Comparison of ENCODE assay signal across 15 cellular contexts in genomic region chr17:41628073-41628370, GRCh38. TPM values are rescaled to one million over a fixed set of nuclear protein-coding genes. Genes with fewer than 3 reads are reported as not detected.
DNase-seq lines count a peak whose midpoint lies in the region; ATAC-seq, FAIRE-seq and TF ChIP-seq lines count a peak whose summit lies in the region.
"Not testable (repeated sequence)": the region's sequence is repeated elsewhere in the genome, so short reads cannot be mapped to it uniquely, and the experiment has no call there.
"Had no signal": no experiment of that assay in that cellular context is flagged by ENCODE, and none has a peak within 500 bp of the region (broad histone marks: within the 10 kb centered on the region; RNA-seq: fewer than 3 reads in every experiment).

No MANE protein-coding gene starts in this region.

- H3K4me1 ChIP-seq in mammary epithelial cell (ENCODE audit: insufficient read depth, low read length), result peaks cover 32% of the 10 kb centered on the region
- not testable (repeated sequence) for H3K4me1 ChIP-seq in foreskin keratinocyte; HepG2 (ENCODE audit: insufficient read depth, low read length); neuronal stem cell (ENCODE audit: control insufficient read depth in 2 of 2, insufficient read depth in 1 of 2, low read depth in 1 of 2, low read length in 2 of 2); prostate gland (replicated peaks)

- H3K36me3 Mint-ChIP-seq in type B pancreatic cell, result not testable (repeated sequence)

- H3K4me1 Mint-ChIP-seq in type B pancreatic cell (ENCODE audit: unreplicated experiment), result peaks cover 14% of the 10 kb centered on the region

- H4K8ac ChIP-seq in neuronal stem cell (ENCODE audit: low read depth, low read length), result not testable (repeated sequence)

- in situ Hi-C loops in mammary epithelial cell (cut with MboI; ENCODE audit: low sequenced_read_pairs in 2 of 2); HepG2 (cut with HindIII; ENCODE audit: extremely low pct_ligation_motif_present, low pct_unique_long_range_greater_than_20kb): not testable (repeated sequence)

- CTCF ChIA-PET in mammary epithelial cell (lab: Charles Lee; ENCODE audit: low non-redundant PET); HepG2 (lab: Yijun Ruan, JAX; ENCODE audit: low intra/inter-chr PET ratio, low total read pairs): not testable (repeated sequence)

- H2BK15ac ChIP-seq in neuronal stem cell (ENCODE audit: low read length), result peak overlapping the region; percentile 67

- ATAC-seq in foreskin keratinocyte, result not testable (repeated sequence)
- ATAC-seq in HepG2, result peak; percentile 18; the same call in 2 of the 3 replicates

- not testable (repeated sequence) for H2AFZ ChIP-seq in mammary epithelial cell (ENCODE audit: low read depth, low read length); HepG2 (ENCODE audit: low read length); neuronal stem cell (ENCODE audit: low read length)

- not testable (repeated sequence) for TF ChIP-seq POLR2A in HepG2 (IDR thresholded peaks at IDR 0.05; ENCODE audit: insufficient read depth in 1 of 2, low read depth in 2 of 2, low read length in 2 of 2); prostate gland (IDR thresholded peaks at IDR 0.05)

- H3K27ac Mint-ChIP-seq in type B pancreatic cell, result peak overlapping the region; percentile 67

- peak overlapping the region; percentile 64 for H3K27ac ChIP-seq in mammary epithelial cell (ENCODE audit: insufficient read depth, low read depth, low read length)
- peak overlapping the region; percentile 97 for H3K27ac ChIP-seq in foreskin keratinocyte
- not testable (repeated sequence) for H3K27ac ChIP-seq in HepG2 (ENCODE audit: extremely low read length, insufficient read depth, low read length); neuronal stem cell (replicated peaks; ENCODE audit: low read length)
- H3K27ac ChIP-seq in prostate gland, result peak overlapping the region; percentile 30 to 55

- H3K9ac ChIP-seq in mammary epithelial cell (ENCODE audit: insufficient read depth, low read length); HepG2 (ENCODE audit: insufficient read depth, low read depth, low read length): not testable (repeated sequence)
- H3K9ac ChIP-seq in neuronal stem cell (ENCODE audit: low read depth, low read length, poor library complexity), result peak overlapping the region; percentile 77

- H3K14ac ChIP-seq in neuronal stem cell (ENCODE audit: low read length), result peak overlapping the region; percentile 38

- H3K9me3 ChIP-seq in mammary epithelial cell (replicated peaks; ENCODE audit: insufficient read depth, low read length); HepG2 (ENCODE audit: low read length); neuronal stem cell (replicated peaks in 1 of 2; ENCODE audit: control insufficient read depth in 2 of 2, insufficient read depth in 1 of 2, low read depth in 1 of 2, low read length in 2 of 2); prostate gland: not testable (repeated sequence)

- TF ChIP-seq EP300 in HepG2 (IDR thresholded peaks at IDR 0.05; ENCODE audit: low read depth in 2 of 2, low read length in 2 of 2); HepG2 (CRISPR knock-in tag; IDR thresholded peaks at IDR 0.05; ENCODE audit: borderline replicate concordance): not testable (repeated sequence)

- peak overlapping the region; percentile 80 for H3K18ac ChIP-seq in neuronal stem cell (ENCODE audit: low read length)

- H3K27me3 Mint-ChIP-seq in type B pancreatic cell, result not testable (repeated sequence)

- not testable (repeated sequence) for DNase-seq in mammary epithelial cell; foreskin keratinocyte; HepG2 (ENCODE audit: low spot score); neuronal stem cell (ENCODE audit: low spot score); prostate gland (ENCODE audit: low spot score); type B pancreatic cell (ENCODE audit: extremely low spot score, unreplicated experiment)

- H3K79me1 ChIP-seq in neuronal stem cell (ENCODE audit: low read depth, low read length), result not testable (repeated sequence)

- H3K23ac ChIP-seq in neuronal stem cell (ENCODE audit: low read depth, low read length, poor library complexity), result peak overlapping the region; percentile 85

- H2BK12ac ChIP-seq in neuronal stem cell (ENCODE audit: low read length), result not testable (repeated sequence)

- POLR2A ChIA-PET in HepG2 (lab: Yijun Ruan, JAX), result not testable (repeated sequence)

- not testable (repeated sequence) for FAIRE-seq in HepG2 (lab: Jason Lieb, UNC)

- not testable (repeated sequence) for BruUV-seq in mammary epithelial cell (replicated peaks; lab: Mats Ljungman, UMichigan); HepG2 (replicated peaks; lab: Mats Ljungman, UMichigan)

- H3K4me3 ChIP-seq in mammary epithelial cell (replicated peaks in 1 of 3; ENCODE audit: insufficient read depth in 1 of 3, low read depth in 2 of 3, low read length in 3 of 3); HepG2 (replicated peaks in 1 of 3; ENCODE audit: insufficient read depth in 1 of 3, low read depth in 2 of 3, low read length in 3 of 3); neuronal stem cell (ENCODE audit: low read length in 2 of 2); prostate gland: not testable (repeated sequence)

- H3K9me3 Mint-ChIP-seq in type B pancreatic cell, result not testable (repeated sequence)

- dilution Hi-C loops in mammary epithelial cell (cut with HindIII; ENCODE audit: low sequenced_read_pairs), result loop anchor here (5.0 kb wide), 1 partner anchor 41 kb away; the partner anchor contains the start of gene KRT14

- not testable (repeated sequence) for TF ChIP-seq RAD21 in HepG2 (CRISPR knock-in tag; IDR thresholded peaks at IDR 0.05)

- H2BK5ac ChIP-seq in neuronal stem cell (ENCODE audit: low read length), result peak overlapping the region; percentile 24

- intact Hi-C loops in mammary epithelial cell (cut with micrococcal nuclease); HepG2 (cut with micrococcal nuclease; ENCODE audit: unreplicated experiment); prostate gland (cut with DNase I): not testable (repeated sequence)

- peaks cover 13% of the 10 kb centered on the region for H3K79me2 ChIP-seq in mammary epithelial cell (ENCODE audit: insufficient read depth, low read length)
- not testable (repeated sequence) for H3K79me2 ChIP-seq in HepG2 (ENCODE audit: insufficient read depth, low read length)

- not testable (repeated sequence) for H3K36me3 ChIP-seq in mammary epithelial cell (ENCODE audit: insufficient read depth, low read length); HepG2 (replicated peaks in 1 of 2; ENCODE audit: control insufficient read depth in 1 of 2, insufficient read depth in 2 of 2, low read length in 2 of 2); neuronal stem cell (replicated peaks in 1 of 2; ENCODE audit: control insufficient read depth in 2 of 2, insufficient read depth in 2 of 2, low read length in 2 of 2); prostate gland

- H3K27me3 ChIP-seq in mammary epithelial cell (ENCODE audit: insufficient read depth, low read length); foreskin keratinocyte; neuronal stem cell (ENCODE audit: control insufficient read depth in 3 of 3, insufficient read depth in 3 of 3, low read depth in 1 of 3, low read length in 3 of 3); prostate gland (replicated peaks; ENCODE audit: insufficient read depth): not testable (repeated sequence)
- peaks cover 8 to 41% of the 10 kb centered on the region in 2 experiments; a peak in 4 of 5 replicates for H3K27me3 ChIP-seq in HepG2 (ENCODE audit: control insufficient read depth in 1 of 2, insufficient read depth in 2 of 2, low read length in 2 of 2)

- not testable (repeated sequence) for H4K91ac ChIP-seq in neuronal stem cell (ENCODE audit: low read depth, low read length, poor library complexity)

- not testable (repeated sequence) for H3K4me2 ChIP-seq in mammary epithelial cell (ENCODE audit: insufficient read depth, low read depth, low read length); HepG2 (ENCODE audit: low read depth, low read length); neuronal stem cell (ENCODE audit: insufficient read depth, low read length, poor library complexity, severe bottlenecking)

- peak overlapping the region; percentile 84 for H2AK5ac ChIP-seq in neuronal stem cell (ENCODE audit: low read depth, low read length)

- WGBS in mammary epithelial cell (ENCODE audit: low coverage, missing lambda C conversion rate), result 91% methylated on average over 1 of the region's 1 CpG
- WGBS in HepG2 (ENCODE audit: low lambda C conversion rate), result no CpG with 5 or more reads among the region's 1 CpG
- no CpG with 5 or more reads among the region's 1 CpG for WGBS in neuronal stem cell (ENCODE audit: extremely low coverage in 2 of 2, insufficient read length in 2 of 2, insufficient replicate concordance in 1 of 2), 2 donors
- WGBS in prostate gland, result 83% methylated on average over 1 of the region's 1 CpG

- H3K4me3 Mint-ChIP-seq in type B pancreatic cell, result not testable (repeated sequence)

- peak overlapping the region; percentile 93 for H3K4ac ChIP-seq in neuronal stem cell (ENCODE audit: low read length)

- TF ChIP-seq CTCF in mammary epithelial cell (conservative IDR thresholded peaks at IDR 0.05 in 1 of 2, IDR thresholded peaks at IDR 0.05 in 1 of 2; ENCODE audit: extremely low read depth in 1 of 2, insufficient read depth in 1 of 2, low read depth in 1 of 2, low read length in 2 of 2); foreskin keratinocyte (conservative IDR thresholded peaks at IDR 0.05); HepG2 (CRISPR knock-in tag; IDR thresholded peaks at IDR 0.05); prostate gland (IDR thresholded peaks at IDR 0.05); type B pancreatic cell (conservative IDR thresholded peaks at IDR 0.05): not testable (repeated sequence)

- H4K20me1 ChIP-seq in mammary epithelial cell (ENCODE audit: insufficient read depth, low read length); HepG2 (ENCODE audit: insufficient read depth, low read length): not testable (repeated sequence)

- H2BK120ac ChIP-seq in neuronal stem cell (ENCODE audit: low read depth, low read length), result not testable (repeated sequence)

RNA-seq across cellular contexts. Expression of gene KRT17, which starts 3.6 kb away (rescaled TPM):
- total RNA-seq in mammary epithelial cell, result over 10,000 TPM; 10,365 to 24,723 TPM
- polyA plus RNA-seq in mammary epithelial cell, result 8,957 TPM
- polyA minus RNA-seq in mammary epithelial cell, result 6,693 TPM
- total RNA-seq in foreskin keratinocyte, result 3,495 and 3,975 TPM in 2 replicates
- polyA plus RNA-seq in foreskin keratinocyte, result 3,974 and 4,528 TPM in 2 replicates
- total RNA-seq in HepG2 (2016; rRNA removed; fragmentation: Illumina TruSeq; extraction: Trizol), result 0.52 and 0.82 TPM in 2 replicates
- total RNA-seq in HepG2 (2016; cell fraction: cytosol; rRNA removed; fragmentation: Illumina TruSeq; extraction: Trizol; ENCODE audit: low read depth), result 0.40 and 0.44 TPM in 2 replicates
- 0.40 and 0.54 TPM in 2 replicates for total RNA-seq in HepG2 (2016; cell fraction: insoluble cytoplasmic fraction; rRNA removed; fragmentation: Illumina TruSeq; extraction: Trizol)
- 0.38 and 0.65 TPM in 2 replicates for total RNA-seq in HepG2 (2016; cell fraction: membrane; rRNA removed; fragmentation: Illumina TruSeq; extraction: Trizol)
- total RNA-seq in HepG2 (2016; cell fraction: nucleus; rRNA removed; fragmentation: Illumina TruSeq; extraction: Trizol), result 1.4 TPM in 1 of 2 replicates, not detected in the other
- 0.38 and 0.47 TPM in 2 replicates for polyA plus RNA-seq in HepG2 (2011; rRNA removed)
- polyA plus RNA-seq in HepG2 (2011; cell fraction: cytosol; rRNA removed), result 0.43 and 0.50 TPM in 2 replicates
- polyA plus RNA-seq in HepG2 (2011; cell fraction: nucleus; rRNA removed), result 0.23 and 0.66 TPM in 2 replicates
- polyA plus RNA-seq in HepG2 (2012), result 0.28 TPM in 1 of 2 replicates, not detected in the other
- polyA plus RNA-seq in HepG2 (2016; cell fraction: cytosol; fragmentation: Illumina TruSeq; extraction: Trizol; ENCODE audit: low read depth), result 0.54 and 0.71 TPM in 2 replicates
- polyA plus RNA-seq in HepG2 (2016; cell fraction: insoluble cytoplasmic fraction; fragmentation: Illumina TruSeq; extraction: Trizol; ENCODE audit: low read depth), result 0.70 and 0.84 TPM in 2 replicates
- 0.35 and 1.0 TPM in 2 replicates for polyA plus RNA-seq in HepG2 (2016; cell fraction: membrane; fragmentation: Illumina TruSeq; extraction: Trizol; ENCODE audit: low read depth)
- 0.55 and 0.81 TPM in 2 replicates for polyA plus RNA-seq in HepG2 (2016; cell fraction: nucleus; fragmentation: Illumina TruSeq; extraction: Trizol; ENCODE audit: insufficient read depth, low read depth)
- polyA minus RNA-seq in HepG2 (2011; rRNA and poly(A)+ RNA removed; ENCODE audit: low replicate concordance), result 0.32 and 1,101 TPM in 2 replicates
- 9.0 and 16.5 TPM in 2 replicates for polyA minus RNA-seq in HepG2 (2011; cell fraction: cytosol; rRNA and poly(A)+ RNA removed)
- polyA minus RNA-seq in HepG2 (2011; cell fraction: nucleus; rRNA and poly(A)+ RNA removed), result 3.5 and 5.9 TPM in 2 replicates
- 0.07 TPM for polyA plus RNA-seq in neuronal stem cell (2013, experiment 1 of 2)
- polyA plus RNA-seq in neuronal stem cell (2013, experiment 2 of 2), result 0.03 TPM
- total RNA-seq in prostate gland, result 100 to 1,000 TPM; 201 to 360 TPM
- 512 and 3,327 TPM in 2 replicates for total RNA-seq in type B pancreatic cell (ENCODE audit: low replicate concordance)
- total RNA-seq: A172; CD4-positive, alpha-beta memory T cell; G401 had no signal
- polyA plus RNA-seq: CD4-positive, alpha-beta memory T cell had no signal

RNA-seq across cellular contexts. Expression of gene KRT16, which starts 15.5 kb away (rescaled TPM):
- total RNA-seq in mammary epithelial cell (1,000 to 10,000 TPM in 1 of 2 donors, 100 to 1,000 TPM in 1; 585 to 1,021 TPM), foreskin keratinocyte (115 and 208 TPM in 2 replicates), HepG2 (2016; rRNA removed; fragmentation: Illumina TruSeq; extraction: Trizol) (not detected in 2 replicates), prostate gland (1 to 10 TPM; 4.0 to 6.7 TPM), type B pancreatic cell (ENCODE audit: low replicate concordance) (1.5 and 9.2 TPM in 2 replicates)
- polyA plus RNA-seq in mammary epithelial cell (659 TPM), foreskin keratinocyte (132 and 240 TPM in 2 replicates), HepG2 (2011; rRNA removed) (0.07 TPM in 1 of 2 replicates, not detected in the other)
- 694 TPM for polyA minus RNA-seq in mammary epithelial cell
- not detected in 2 replicates for total RNA-seq in HepG2 (2016; cell fraction: cytosol; rRNA removed; fragmentation: Illumina TruSeq; extraction: Trizol; ENCODE audit: low read depth)
- not detected in 2 replicates for total RNA-seq in HepG2 (2016; cell fraction: insoluble cytoplasmic fraction; rRNA removed; fragmentation: Illumina TruSeq; extraction: Trizol)
- total RNA-seq in HepG2 (2016; cell fraction: membrane; rRNA removed; fragmentation: Illumina TruSeq; extraction: Trizol), result not detected in 2 replicates
- not detected in 2 replicates for total RNA-seq in HepG2 (2016; cell fraction: nucleus; rRNA removed; fragmentation: Illumina TruSeq; extraction: Trizol)
- not detected in 2 replicates for polyA plus RNA-seq in HepG2 (2011; cell fraction: cytosol; rRNA removed)
- not detected in 2 replicates for polyA plus RNA-seq in HepG2 (2011; cell fraction: nucleus; rRNA removed)
- not detected in 2 replicates for polyA plus RNA-seq in HepG2 (2012)
- not detected in 2 replicates for polyA plus RNA-seq in HepG2 (2016; cell fraction: cytosol; fragmentation: Illumina TruSeq; extraction: Trizol; ENCODE audit: low read depth)
- polyA plus RNA-seq in HepG2 (2016; cell fraction: insoluble cytoplasmic fraction; fragmentation: Illumina TruSeq; extraction: Trizol; ENCODE audit: low read depth), result not detected in 2 replicates
- polyA plus RNA-seq in HepG2 (2016; cell fraction: membrane; fragmentation: Illumina TruSeq; extraction: Trizol; ENCODE audit: low read depth), result not detected in 2 replicates
- polyA plus RNA-seq in HepG2 (2016; cell fraction: nucleus; fragmentation: Illumina TruSeq; extraction: Trizol; ENCODE audit: insufficient read depth, low read depth), result not detected in 2 replicates
- polyA minus RNA-seq in HepG2 (2011; rRNA and poly(A)+ RNA removed; ENCODE audit: low replicate concordance), result 5.8 TPM in 1 of 2 replicates, not detected in the other
- polyA minus RNA-seq in HepG2 (2011; cell fraction: cytosol; rRNA and poly(A)+ RNA removed), result not detected in 2 replicates
- polyA minus RNA-seq in HepG2 (2011; cell fraction: nucleus; rRNA and poly(A)+ RNA removed), result not detected in 2 replicates
- not detected for polyA plus RNA-seq in neuronal stem cell (2013, experiment 1 of 2)
- polyA plus RNA-seq in neuronal stem cell (2013, experiment 2 of 2), result 0.03 TPM
- total RNA-seq: A673; CD4-positive, alpha-beta memory T cell; G401; GM23338 had no signal
- polyA plus RNA-seq: CD4-positive, alpha-beta memory T cell; GM23338 had no signal

RNA-seq across cellular contexts. Expression of gene KRT14, which starts 41.3 kb away (rescaled TPM):
- total RNA-seq in mammary epithelial cell, result 1,000 to 10,000 TPM; 4,602 to 9,976 TPM
- 26,464 TPM for polyA plus RNA-seq in mammary epithelial cell
- polyA minus RNA-seq in mammary epithelial cell, result 15,260 TPM
- 12,113 and 14,268 TPM in 2 replicates for total RNA-seq in foreskin keratinocyte
- 17,138 and 18,688 TPM in 2 replicates for polyA plus RNA-seq in foreskin keratinocyte
- not detected in 2 replicates for total RNA-seq in HepG2 (2016; rRNA removed; fragmentation: Illumina TruSeq; extraction: Trizol)
- not detected in 2 replicates for total RNA-seq in HepG2 (2016; cell fraction: cytosol; rRNA removed; fragmentation: Illumina TruSeq; extraction: Trizol; ENCODE audit: low read depth)
- total RNA-seq in HepG2 (2016; cell fraction: insoluble cytoplasmic fraction; rRNA removed; fragmentation: Illumina TruSeq; extraction: Trizol), result not detected in 2 replicates
- not detected in 2 replicates for total RNA-seq in HepG2 (2016; cell fraction: membrane; rRNA removed; fragmentation: Illumina TruSeq; extraction: Trizol)
- not detected in 2 replicates for total RNA-seq in HepG2 (2016; cell fraction: nucleus; rRNA removed; fragmentation: Illumina TruSeq; extraction: Trizol)
- 0.09 and 0.37 TPM in 2 replicates for polyA plus RNA-seq in HepG2 (2011; rRNA removed)
- polyA plus RNA-seq in HepG2 (2011; cell fraction: cytosol; rRNA removed), result 0.03 and 0.04 TPM in 2 replicates
- polyA plus RNA-seq in HepG2 (2011; cell fraction: nucleus; rRNA removed), result not detected in 2 replicates
- not detected in 2 replicates for polyA plus RNA-seq in HepG2 (2012)
- polyA plus RNA-seq in HepG2 (2016; cell fraction: cytosol; fragmentation: Illumina TruSeq; extraction: Trizol; ENCODE audit: low read depth), result not detected in 2 replicates
- not detected in 2 replicates for polyA plus RNA-seq in HepG2 (2016; cell fraction: insoluble cytoplasmic fraction; fragmentation: Illumina TruSeq; extraction: Trizol; ENCODE audit: low read depth)
- not detected in 2 replicates for polyA plus RNA-seq in HepG2 (2016; cell fraction: membrane; fragmentation: Illumina TruSeq; extraction: Trizol; ENCODE audit: low read depth)
- polyA plus RNA-seq in HepG2 (2016; cell fraction: nucleus; fragmentation: Illumina TruSeq; extraction: Trizol; ENCODE audit: insufficient read depth, low read depth), result not detected in 2 replicates
- 9.6 TPM in 1 of 2 replicates, not detected in the other for polyA minus RNA-seq in HepG2 (2011; rRNA and poly(A)+ RNA removed; ENCODE audit: low replicate concordance)
- not detected in 2 replicates for polyA minus RNA-seq in HepG2 (2011; cell fraction: cytosol; rRNA and poly(A)+ RNA removed)
- not detected in 2 replicates for polyA minus RNA-seq in HepG2 (2011; cell fraction: nucleus; rRNA and poly(A)+ RNA removed)
- not detected for polyA plus RNA-seq in neuronal stem cell (2013, experiment 1 of 2)
- polyA plus RNA-seq in neuronal stem cell (2013, experiment 2 of 2), result not detected
- total RNA-seq in prostate gland, result 100 to 1,000 TPM in 1 of 2 donors, 10 to 100 TPM in 1; 28.1 to 298 TPM
- total RNA-seq in type B pancreatic cell (ENCODE audit: low replicate concordance), result 0.19 and 0.64 TPM in 2 replicates
- total RNA-seq: A172; A673; CD4-positive, alpha-beta memory T cell; G401; GM23338 had no signal
- polyA plus RNA-seq: CD4-positive, alpha-beta memory T cell; GM23338 had no signal

RNA-seq across cellular contexts. Expression of gene KRT9, which starts 56.2 kb away (rescaled TPM):
- total RNA-seq in mammary epithelial cell (under 1 TPM; 0.17 to 0.80 TPM), foreskin keratinocyte (1.0 and 1.3 TPM in 2 replicates), HepG2 (2016; rRNA removed; fragmentation: Illumina TruSeq; extraction: Trizol) (not detected in 2 replicates), prostate gland (not detected), type B pancreatic cell (ENCODE audit: low replicate concordance) (0.85 and 7.4 TPM in 2 replicates)
- polyA plus RNA-seq in mammary epithelial cell (0.35 TPM), foreskin keratinocyte (1.4 and 1.7 TPM in 2 replicates), HepG2 (2011; rRNA removed) (not detected in 2 replicates)
- polyA minus RNA-seq in mammary epithelial cell, result not detected
- not detected in 2 replicates for total RNA-seq in HepG2 (2016; cell fraction: cytosol; rRNA removed; fragmentation: Illumina TruSeq; extraction: Trizol; ENCODE audit: low read depth)
- not detected in 2 replicates for total RNA-seq in HepG2 (2016; cell fraction: insoluble cytoplasmic fraction; rRNA removed; fragmentation: Illumina TruSeq; extraction: Trizol)
- not detected in 2 replicates for total RNA-seq in HepG2 (2016; cell fraction: membrane; rRNA removed; fragmentation: Illumina TruSeq; extraction: Trizol)
- total RNA-seq in HepG2 (2016; cell fraction: nucleus; rRNA removed; fragmentation: Illumina TruSeq; extraction: Trizol), result not detected in 2 replicates
- polyA plus RNA-seq in HepG2 (2011; cell fraction: cytosol; rRNA removed), result not detected in 2 replicates
- not detected in 2 replicates for polyA plus RNA-seq in HepG2 (2011; cell fraction: nucleus; rRNA removed)
- polyA plus RNA-seq in HepG2 (2012), result not detected in 2 replicates
- polyA plus RNA-seq in HepG2 (2016; cell fraction: cytosol; fragmentation: Illumina TruSeq; extraction: Trizol; ENCODE audit: low read depth), result not detected in 2 replicates
- not detected in 2 replicates for polyA plus RNA-seq in HepG2 (2016; cell fraction: insoluble cytoplasmic fraction; fragmentation: Illumina TruSeq; extraction: Trizol; ENCODE audit: low read depth)
- polyA plus RNA-seq in HepG2 (2016; cell fraction: membrane; fragmentation: Illumina TruSeq; extraction: Trizol; ENCODE audit: low read depth), result not detected in 2 replicates
- polyA plus RNA-seq in HepG2 (2016; cell fraction: nucleus; fragmentation: Illumina TruSeq; extraction: Trizol; ENCODE audit: insufficient read depth, low read depth), result not detected in 2 replicates
- polyA minus RNA-seq in HepG2 (2011; rRNA and poly(A)+ RNA removed; ENCODE audit: low replicate concordance), result 0.19 TPM in 1 of 2 replicates, not detected in the other
- polyA minus RNA-seq in HepG2 (2011; cell fraction: cytosol; rRNA and poly(A)+ RNA removed), result not detected in 2 replicates
- not detected in 2 replicates for polyA minus RNA-seq in HepG2 (2011; cell fraction: nucleus; rRNA and poly(A)+ RNA removed)
- polyA plus RNA-seq in neuronal stem cell (2013, experiment 1 of 2), result not detected
- not detected for polyA plus RNA-seq in neuronal stem cell (2013, experiment 2 of 2)
- total RNA-seq: A172; A673; Calu3; CD4-positive, alpha-beta memory T cell; Daoy; G401; GM23338; HFFc6 had no signal
- polyA plus RNA-seq: BJ; CD4-positive, alpha-beta memory T cell; GM23338 had no signal

Comparison
In these comparisons a context has a peak if more than half of its experiments do, and no peak if none do; other contexts are left out.
1. RNA of gene KRT17, which starts 3.6 kb away (total RNA-seq): 10,365 to 24,723 TPM in mammary epithelial cell, 3,495 to 3,975 TPM in foreskin keratinocyte, 512 to 3,327 TPM in type B pancreatic cell and 201 to 360 TPM in prostate gland; 0.38 to 1.4 TPM in HepG2; every median in the first group is over 10 times any median in the second.
2. RNA of gene KRT16, which starts 15.5 kb away (total RNA-seq): 585 to 1,021 TPM in mammary epithelial cell and 115 to 208 TPM in foreskin keratinocyte; 4.0 to 6.7 TPM in prostate gland, 1.5 to 9.2 TPM in type B pancreatic cell and not detected in HepG2; every median in the first group is over 10 times any median in the second.
3. RNA of gene KRT14, which starts 41.3 kb away (total RNA-seq): 12,113 to 14,268 TPM in foreskin keratinocyte, 4,602 to 9,976 TPM in mammary epithelial cell and 28.1 to 298 TPM in prostate gland; 0.19 to 0.64 TPM in type B pancreatic cell and not detected in HepG2; every median in the first group is over 10 times any median in the second.